Comparison of ENCODE assay signal across 20 cellular contexts in genomic region chr10:77289027-77289501, GRCh38.
A peak's percentile ranks its signal among the peaks of the same experiment; 100 is the strongest.
DNase-seq lines count a peak whose midpoint lies in the region; TF ChIP-seq lines count a peak whose summit lies in the region.
"Had no signal": no experiment of that assay in that cellular context is flagged by ENCODE, and none has a peak within 500 bp of the region (broad histone marks: within the 10 kb centered on the region; RNA-seq: fewer than 3 reads in every experiment).

No MANE protein-coding gene starts in this region.

- TF ChIP-seq CTCF in HFFc6 (IDR thresholded peaks at IDR 0.05) (no peak), type B pancreatic cell (conservative IDR thresholded peaks at IDR 0.05) (no peak)

- peaks cover 93% of the 10 kb centered on the region for H3K4me1 Mint-ChIP-seq in HFFc6 (ENCODE audit: low read depth)
- H3K4me1 Mint-ChIP-seq in type B pancreatic cell (ENCODE audit: unreplicated experiment) = peaks cover 45% of the 10 kb centered on the region
- H3K4me1 Mint-ChIP-seq: activated T-helper 17 cell treated with anti-CD3 and anti-CD28 coated beads, Interleukin-2, amount 50 U/mL, for 72 hours had no signal

- H3K27ac Mint-ChIP-seq in HFFc6 (peak overlapping the region; percentile 92), type B pancreatic cell (peak overlapping the region; percentile 62)
- H3K27ac Mint-ChIP-seq: activated T-helper 17 cell treated with anti-CD3 and anti-CD28 coated beads, Interleukin-2, amount 50 U/mL, for 72 hours; T-helper 1 cell treated with Interleukin-12 subunit alpha and Interleukin-12 subunit beta and Interleukin-4 antibody, amounts not matched to agents 30 μg/mL and 1 μg/mL, for 36 hours had no signal

- H3K36me3 Mint-ChIP-seq in HFFc6 (ENCODE audit: low read depth) (peaks cover 15% of the 10 kb centered on the region), type B pancreatic cell (no peaks in the 10 kb centered on the region)

- H3K27me3 Mint-ChIP-seq in HFFc6 (ENCODE audit: insufficient read depth) = peaks cover 3% of the 10 kb centered on the region; the same call in 1 of the 2 replicates
- H3K27me3 Mint-ChIP-seq in type B pancreatic cell = peaks cover 12% of the 10 kb centered on the region

- no peak overlapping the region for H3K4me3 ChIP-seq in SJCRH30
- H3K4me3 ChIP-seq: right lobe of liver had no signal

- no peak for DNase-seq in HFFc6
- no peak for DNase-seq in SJCRH30
- DNase-seq in kidney tubule cell (ENCODE audit: low spot score) = peak; percentile 49
- DNase-seq in type B pancreatic cell (ENCODE audit: extremely low spot score, unreplicated experiment) = no peak
- DNase-seq in mesenteric fat pad (ENCODE audit: low spot score) = no peak
- no peak for DNase-seq in stimulated activated CD8-positive, alpha-beta memory T cell treated with anti-CD3 and anti-CD28 coated beads, Interleukin-4, amount 100 ng/mL, for 48 hours
- no peak for DNase-seq in SKM-1 treated with dmso at 0.1 percent for 144 hours (lab: John Stamatoyannopoulos, UW; ENCODE audit: unreplicated experiment)
- DNase-seq: activated CD4-positive, CD25-positive, alpha-beta regulatory T cell; DMS153; kidney; midbrain; NCI-H2081 treated with DMSO at 0.1 percent for 48 hours; NCI-H774; nucleus accumbens; right lobe of liver; RPMI8226; stimulated activated CD4-positive, alpha-beta T cell treated with anti-CD3 and anti-CD28 coated beads, Interleukin-2, amount 100 ng/mL, for 24 hours; substantia nigra had no signal

- H3K4me1 ChIP-seq in SJCRH30 = peaks cover 43% of the 10 kb centered on the region

- H3K9me3 Mint-ChIP-seq in HFFc6 (no peaks in the 10 kb centered on the region; the same call in 1 of the 2 replicates), type B pancreatic cell (no peaks in the 10 kb centered on the region)
- H3K9me3 Mint-ChIP-seq: activated T-helper 17 cell treated with anti-CD3 and anti-CD28 coated beads, Interleukin-2, amount 50 U/mL, for 72 hours; T-helper 1 cell treated with Interleukin-12 subunit alpha and Interleukin-12 subunit beta and Interleukin-4 antibody, amounts not matched to agents 30 μg/mL and 1 μg/mL, for 36 hours had no signal

- no peaks in the 10 kb centered on the region for H3K36me3 ChIP-seq in SJCRH30
- H3K36me3 ChIP-seq: right lobe of liver had no signal

- H3K9me3 ChIP-seq in SJCRH30 (replicated peaks) = no peaks in the 10 kb centered on the region
- H3K9me3 ChIP-seq: right lobe of liver had no signal

- no peak overlapping the region; the same call in 1 of the 2 replicates for H3K4me3 Mint-ChIP-seq in HFFc6
- H3K4me3 Mint-ChIP-seq in type B pancreatic cell = peak overlapping the region; percentile 41
- H3K4me3 Mint-ChIP-seq: activated T-helper 17 cell treated with anti-CD3 and anti-CD28 coated beads, Interleukin-2, amount 50 U/mL, for 72 hours; T-helper 1 cell treated with Interleukin-12 subunit alpha and Interleukin-12 subunit beta and Interleukin-4 antibody, amounts not matched to agents 30 μg/mL and 1 μg/mL, for 36 hours had no signal

- peak overlapping the region; percentile 88; the same call in 1 of the 2 replicates for H3K27ac ChIP-seq in SJCRH30

- H3K27me3 ChIP-seq in SJCRH30 = no peaks in the 10 kb centered on the region
- H3K27me3 ChIP-seq: right lobe of liver had no signal
